10 cellular contexts compared by ENCODE assay signal in genomic region chr17:50943575-50943933, GRCh38.
DNase-seq lines count a peak whose midpoint lies in the region; ATAC-seq, FAIRE-seq and TF ChIP-seq lines count a peak whose summit lies in the region.
"Had no signal": no experiment of that assay in that cellular context is flagged by ENCODE, and none has a peak within 500 bp of the region (broad histone marks: within the 10 kb centered on the region; RNA-seq: fewer than 3 reads in every experiment).

No MANE protein-coding gene starts in this region.

- TF ChIP-seq CTCF in A549 (IDR thresholded peaks at IDR 0.05) = no peak
- no peak for TF ChIP-seq CTCF in LNCaP clone FGC (IDR thresholded peaks at IDR 0.05; ENCODE audit: control insufficient read depth, extremely low read depth, insufficient read depth)
- TF ChIP-seq CTCF in K562 (IDR thresholded peaks at IDR 0.05 in 2 of 3, conservative IDR thresholded peaks at IDR 0.05 in 1 of 3; ENCODE audit: insufficient read depth in 2 of 3, low read depth in 1 of 3, low read length in 3 of 3) = no peak

- peak; percentile 29; the same call in 1 of the 2 replicates for TF ChIP-seq POLR2A in A549 (IDR thresholded peaks at IDR 0.05; ENCODE audit: low read length)
- TF ChIP-seq POLR2A in K562 (conservative IDR thresholded peaks at IDR 0.05) = no peak

- no peaks in the 10 kb centered on the region for H3K9me1 ChIP-seq in K562 (ENCODE audit: control insufficient read depth, insufficient read depth, low read length)

- H3K9ac ChIP-seq in K562 (ENCODE audit: insufficient read depth in 1 of 2, low read depth in 2 of 2, low read length in 2 of 2) = peak overlapping the region in 1 of 2 experiments; percentile 85; a peak in 3 of 4 replicates

- H3K79me2 ChIP-seq in K562 (ENCODE audit: control insufficient read depth, insufficient read depth, low read length) = peaks cover 4% of the 10 kb centered on the region; the same call in 1 of the 3 replicates

- WGBS in A549 (ENCODE audit: missing lambda C conversion rate) = 56% methylated on average over 8 of the region's 8 CpGs
- 35% methylated on average over 8 of the region's 8 CpGs for WGBS in K562 (ENCODE audit: insufficient coverage, low coverage, missing lambda C conversion rate)

- H4K20me1 ChIP-seq in K562 (replicated peaks; ENCODE audit: control insufficient read depth, insufficient read depth, low read length) = no peaks in the 10 kb centered on the region

- TF ChIP-seq EP300 in A549 (IDR thresholded peaks at IDR 0.05) = no peak
- TF ChIP-seq EP300 in K562 (IDR thresholded peaks at IDR 0.05; ENCODE audit: low read length) = no peak

- H3K36me3 Mint-ChIP-seq in naive B cell = no peaks in the 10 kb centered on the region

- DNase-seq in A549 (ENCODE audit: low read depth in 1 of 2, low spot score in 1 of 2) (no peak), LNCaP clone FGC (ENCODE audit: low read depth) (no peak), K562 (ENCODE audit: extremely low read depth in 1 of 4, low spot score in 3 of 4) (peak in 1 of 4 experiments; percentile 17), naive B cell (no peak), DMS114 treated with DMSO at 0.1 percent for 48 hours (lab: John Stamatoyannopoulos, UW; ENCODE audit: unreplicated experiment) (no peak), DMS153 (lab: John Stamatoyannopoulos, UW) (no peak)

- peak overlapping the region; percentile 92 for H3K4me2 ChIP-seq in A549
- peak overlapping the region; percentile 78 for H3K4me2 ChIP-seq in K562 (ENCODE audit: insufficient read depth, low read length)

- in situ Hi-C loops in K562 (cut with MboI) = no loop called here

- H3K4me3 ChIP-seq in A549 = peak overlapping the region; percentile 53
- H3K4me3 ChIP-seq in LNCaP clone FGC (ENCODE audit: low read depth, low read length) = peak overlapping the region; percentile 60
- peak overlapping the region; percentile 44; the same call in 1 of the 2 replicates for H3K4me3 ChIP-seq in K562

- BruUV-seq in K562 (replicated peaks; lab: Mats Ljungman, UMichigan) = TSS peak; percentile 82

- no peaks in the 10 kb centered on the region for H3K27me3 ChIP-seq in K562 (ENCODE audit: control insufficient read depth in 2 of 2, insufficient read depth in 2 of 2, low read length in 2 of 2)

- ATAC-seq in A549 = peak in 1 of 2 experiments; percentile 3; a peak in 2 of 6 replicates
- peak; percentile 7 for ATAC-seq in K562
- ATAC-seq in naive B cell (ENCODE audit: low read depth in 2 of 2) = no peak
- ATAC-seq in GM19452 (IDR thresholded peaks at IDR 0.05; ENCODE audit: unreplicated experiment) = no peak
- no peak for ATAC-seq in GM21717 (IDR thresholded peaks at IDR 0.05; ENCODE audit: unreplicated experiment)

- H3K36me3 ChIP-seq in K562 (ENCODE audit: control insufficient read depth, insufficient read depth, low read length) = no peaks in the 10 kb centered on the region

- peaks cover 3 to 6% (median 4%) of the 10 kb centered on the region in 3 donors for H3K4me1 Mint-ChIP-seq in naive B cell

- peaks cover 74% of the 10 kb centered on the region for H3K4me1 ChIP-seq in A549
- H3K4me1 ChIP-seq in K562 (replicated peaks in 1 of 2; ENCODE audit: control insufficient read depth in 2 of 2, insufficient read depth in 2 of 2, low read length in 2 of 2) = peaks cover 64 to 84% of the 10 kb centered on the region in 2 experiments

- no peaks in the 10 kb centered on the region for H3K9me3 ChIP-seq in A549
- no peaks in the 10 kb centered on the region for H3K9me3 ChIP-seq in K562 (replicated peaks; ENCODE audit: control insufficient read depth, insufficient read depth, low read depth, low read length)

- CTCF ChIA-PET in A549 (lab: Yijun Ruan, JAX) = interaction anchor here (1.2 to 28.2 kb wide), 6 partner anchors 9 to 210 kb away, joined by 3 to 1502 read pairs (median 8); partner anchors contain the start of genes NME1 and TOB1
- CTCF ChIA-PET in K562 (lab: Yijun Ruan, JAX; ENCODE audit: low intra/inter-chr PET ratio) = no interaction called here

- no peaks in the 10 kb centered on the region for H3K9me3 Mint-ChIP-seq in naive B cell

- H3K27ac ChIP-seq in A549 = peak overlapping the region; percentile 96 to 98
- peak overlapping the region; percentile 93 for H3K27ac ChIP-seq in K562 (ENCODE audit: extremely low read depth, low read depth, low read length)

- no peak for TF ChIP-seq RAD21 in A549 (conservative IDR thresholded peaks at IDR 0.05 in 1 of 2, IDR thresholded peaks at IDR 0.05 in 1 of 2)
- no peak for TF ChIP-seq RAD21 in K562 (CRISPR knock-in tag; conservative IDR thresholded peaks at IDR 0.05 in 1 of 2, IDR thresholded peaks at IDR 0.05 in 1 of 2)

- H3K27ac Mint-ChIP-seq in naive B cell = peak overlapping the region in 2 of 6 donors; percentile 3 to 7

- FAIRE-seq in A549 (lab: Jason Lieb, UNC) (no peak), K562 (lab: Jason Lieb, UNC) (no peak)
- FAIRE-seq: G401.6, TTC549 had no signal

- peaks cover 0 to 34% (median 21%) of the 10 kb centered on the region in 3 donors for H3K27me3 Mint-ChIP-seq in naive B cell

- intact Hi-C loops in K562 (cut with micrococcal nuclease) = loop anchor here (5.0 kb wide), 1 partner anchor 396 kb away; the partner anchor contains the start of gene SPATA20

- H2AFZ ChIP-seq in K562 (ENCODE audit: low read depth, low read length) = no peak overlapping the region

- H3K4me3 Mint-ChIP-seq in naive B cell = peak overlapping the region in 7 of 8 donors; percentile 9 to 70 (median 30)

- POLR2A ChIA-PET in A549 (lab: Yijun Ruan, JAX) = interaction anchor here (1.4 to 18.7 kb wide), 4 partner anchors 9 to 91 kb away, joined by 5 to 648 read pairs (median 54); partner anchors contain the start of gene TOB1
- POLR2A ChIA-PET in K562 (lab: Yijun Ruan, JAX) = interaction anchor here (1.3 to 13.9 kb wide), 3 partner anchors 79 to 92 kb away, joined by 5 to 207 read pairs (median 8); partner anchors contain the start of gene TOB1

TF ChIP-seq in A549, 52 proteins besides CTCF, POLR2A, EP300 and RAD21:
- no peak for TF ChIP-seq CEBPB (IDR thresholded peaks at IDR 0.05)

TF ChIP-seq in K562, 482 proteins besides CTCF, POLR2A, EP300 and RAD21 (continues in another document):
- peak; percentile 16; the same call in 1 of the 2 replicates for TF ChIP-seq ZNF395 (CRISPR knock-in tag; IDR thresholded peaks at IDR 0.05)
- TF ChIP-seq ZNF280B (CRISPR knock-in tag; IDR thresholded peaks at IDR 0.05) = no peak
- TF ChIP-seq MCM3 (IDR thresholded peaks at IDR 0.05) = no peak
- no peak for TF ChIP-seq IFI16 (CRISPR knock-in tag; IDR thresholded peaks at IDR 0.05)
- no peak for TF ChIP-seq E2F1 (CRISPR knock-in tag; IDR thresholded peaks at IDR 0.05)
- 0 out of 2 replicates have a peak, but pooled peaks have one; percentile 48 for TF ChIP-seq GATAD2A (IDR thresholded peaks at IDR 0.05)
- TF ChIP-seq U2AF2 (optimal IDR thresholded peaks at IDR 0.05; ENCODE audit: low read depth, low read length) = no peak
- 0 out of 4 replicates have a peak, but pooled peaks of 1 of the 2 experiments have one; percentile 14 for TF ChIP-seq UBTF (IDR thresholded peaks at IDR 0.05; ENCODE audit: borderline replicate concordance in 1 of 2, low read depth in 2 of 2, low read length in 2 of 2)
- peak; percentile 85 for TF ChIP-seq ZBTB7A (IDR thresholded peaks at IDR 0.05; ENCODE audit: borderline replicate concordance, control insufficient read depth, low read depth, low read length)

Comparison
In these comparisons a context has a peak if more than half of its experiments do, and no peak if none do; other contexts are left out.
1. Of the 35 proteins assayed by ChIP-seq in both K562 and A549: peak only in K562: none; only in A549: POLR2A; in both: none; in neither: 34.